Comparison of ENCODE assay signal across 23 cellular contexts in genomic region chr18:2746274-2746673, GRCh38.
A peak's percentile ranks its signal among the peaks of the same experiment; 100 is the strongest.
DNase-seq lines count a peak whose midpoint lies in the region; ATAC-seq, FAIRE-seq and TF ChIP-seq lines count a peak whose summit lies in the region.
"Had no signal": no experiment of that assay in that cellular context is flagged by ENCODE, and none has a peak within 500 bp of the region (broad histone marks: within the 10 kb centered on the region; RNA-seq: fewer than 3 reads in every experiment).

No MANE protein-coding gene starts in this region.

- H3K27ac ChIP-seq in K562 (ENCODE audit: extremely low read depth, low read depth, low read length) (no peak overlapping the region), transverse colon (no peak overlapping the region)
- H3K27ac ChIP-seq: KMS-11 had no signal

- H3K4me3 ChIP-seq in K562, result no peak overlapping the region
- no peak overlapping the region for H3K4me3 ChIP-seq in transverse colon

- H2AFZ ChIP-seq in K562 (ENCODE audit: low read depth, low read length), result no peak overlapping the region

- peak overlapping the region; percentile 26 for H3K27ac Mint-ChIP-seq in activated CD4-positive, alpha-beta T cell treated with anti-CD3 and anti-CD28 coated beads for 36 hours
- peak overlapping the region; percentile 4 for H3K27ac Mint-ChIP-seq in stimulated activated naive CD8-positive, alpha-beta T cell treated with anti-CD3 and anti-CD28 coated beads, Interleukin-15, Interleukin-2, amounts not matched to agents 100 ng/mL and 50 ng/mL, for 24 hours
- no peak overlapping the region for H3K27ac Mint-ChIP-seq in stimulated activated naive CD8-positive, alpha-beta T cell treated with anti-CD3 and anti-CD28 coated beads, Interleukin-15, amount 100 ng/mL, for 72 hours
- H3K27ac Mint-ChIP-seq in WTC11, result no peak overlapping the region

- intact Hi-C loops in activated CD4-positive, alpha-beta T cell treated with anti-CD3 and anti-CD28 coated beads for 36 hours (cut with DNase I, micrococcal nuclease), result no loop called here
- intact Hi-C loops in K562 (cut with micrococcal nuclease) (no loop called here), transverse colon (cut with DNase I; ENCODE audit: low total_unique reads) (no loop called here)

- H3K4me1 ChIP-seq in K562 (replicated peaks in 1 of 2; ENCODE audit: control insufficient read depth in 2 of 2, insufficient read depth in 2 of 2, low read length in 2 of 2) (no peaks in the 10 kb centered on the region), transverse colon (peaks cover 0 to 5% (median 0%) of the 10 kb centered on the region in 4 donors)
- H3K4me1 ChIP-seq: BE2C had no signal

- H3K79me2 ChIP-seq in K562 (ENCODE audit: control insufficient read depth, insufficient read depth, low read length), result no peaks in the 10 kb centered on the region

- no peak for TF ChIP-seq RAD21 in K562 (CRISPR knock-in tag; conservative IDR thresholded peaks at IDR 0.05 in 1 of 2, IDR thresholded peaks at IDR 0.05 in 1 of 2)

- no peaks in the 10 kb centered on the region for H3K9me3 ChIP-seq in K562 (replicated peaks; ENCODE audit: control insufficient read depth, insufficient read depth, low read depth, low read length)
- H3K9me3 ChIP-seq in transverse colon, result no peaks in the 10 kb centered on the region
- H3K9me3 ChIP-seq: BE2C had no signal

- no peaks in the 10 kb centered on the region for H3K27me3 ChIP-seq in K562 (ENCODE audit: control insufficient read depth in 2 of 2, insufficient read depth in 2 of 2, low read length in 2 of 2)
- H3K27me3 ChIP-seq in transverse colon, result no peaks in the 10 kb centered on the region
- H3K27me3 ChIP-seq: BE2C had no signal

- no peak for TF ChIP-seq POLR2A in K562 (conservative IDR thresholded peaks at IDR 0.05)
- no peak for TF ChIP-seq POLR2A in transverse colon (IDR thresholded peaks at IDR 0.05)

- H4K20me1 ChIP-seq in K562 (replicated peaks; ENCODE audit: control insufficient read depth, insufficient read depth, low read length), result no peaks in the 10 kb centered on the region

- no peak for FAIRE-seq in K562 (lab: Jason Lieb, UNC)
- FAIRE-seq: GM12892, GM18507, H1, HepG2 had no signal

- BruUV-seq in K562 (replicated peaks; lab: Mats Ljungman, UMichigan), result no TSS peak

- H3K9me1 ChIP-seq in K562 (ENCODE audit: control insufficient read depth, insufficient read depth, low read length), result no peaks in the 10 kb centered on the region

- no peak for DNase-seq in activated CD4-positive, alpha-beta T cell treated with anti-CD3 and anti-CD28 coated beads for 36 hours
- DNase-seq in activated CD4-positive, alpha-beta T cell treated with anti-CD3 and anti-CD28 coated beads, Interleukin-2, amount 50 U/mL, for 48 hours, result no peak
- DNase-seq in stimulated activated naive CD8-positive, alpha-beta T cell treated with anti-CD3 and anti-CD28 coated beads, Interleukin-15, amount 100 ng/mL, for 72 hours, result no peak
- DNase-seq in K562 (ENCODE audit: extremely low read depth in 1 of 4, low spot score in 3 of 4), result no peak
- DNase-seq in transverse colon, result no peak
- DNase-seq in WTC11 (ENCODE audit: low spot score), result no peak
- DNase-seq: 8988T, BE2C, DMS79, MV-4-11, NCI-H1417, NCI-H187, NCI-H2107, NCI-H510A, NCI-H774, Right ventricle myocardium superior had no signal

- no peak overlapping the region for H3K4me2 ChIP-seq in K562 (ENCODE audit: insufficient read depth, low read length)
- H3K4me2 ChIP-seq: KMS-11 had no signal

- TF ChIP-seq EP300 in K562 (IDR thresholded peaks at IDR 0.05; ENCODE audit: low read length) (no peak), transverse colon (IDR thresholded peaks at IDR 0.05; ENCODE audit: low read depth) (no peak)

- TF ChIP-seq CTCF in K562 (IDR thresholded peaks at IDR 0.05 in 2 of 3, conservative IDR thresholded peaks at IDR 0.05 in 1 of 3; ENCODE audit: insufficient read depth in 2 of 3, low read depth in 1 of 3, low read length in 3 of 3) (no peak), transverse colon (IDR thresholded peaks at IDR 0.05) (no peak), WTC11 (IDR thresholded peaks at IDR 0.05) (no peak)

- no peaks in the 10 kb centered on the region for H3K27me3 Mint-ChIP-seq in activated CD4-positive, alpha-beta T cell treated with anti-CD3 and anti-CD28 coated beads for 36 hours
- no peaks in the 10 kb centered on the region for H3K27me3 Mint-ChIP-seq in stimulated activated naive CD8-positive, alpha-beta T cell treated with anti-CD3 and anti-CD28 coated beads, Interleukin-15, Interleukin-2, amounts not matched to agents 100 ng/mL and 50 ng/mL, for 24 hours
- no peaks in the 10 kb centered on the region for H3K27me3 Mint-ChIP-seq in stimulated activated naive CD8-positive, alpha-beta T cell treated with anti-CD3 and anti-CD28 coated beads, Interleukin-15, amount 100 ng/mL, for 72 hours
- no peaks in the 10 kb centered on the region for H3K27me3 Mint-ChIP-seq in WTC11 (ENCODE audit: low read depth)

- POLR2A ChIA-PET in activated CD4-positive, alpha-beta T cell treated with anti-CD3 and anti-CD28 coated beads for 36 hours (lab: Charles Lee), result no interaction called here
- POLR2A ChIA-PET in K562 (lab: Yijun Ruan, JAX), result interaction anchor here (1.4 to 1.5 kb wide), 2 partner anchors 10 to 16 kb away, joined by 3 to 4 read pairs; no protein-coding TSS in a partner anchor
- POLR2A ChIA-PET in WTC11 (lab: Charles Lee), result no interaction called here

- H3K36me3 ChIP-seq in K562 (ENCODE audit: control insufficient read depth, insufficient read depth, low read length), result peaks cover 89% of the 10 kb centered on the region
- H3K36me3 ChIP-seq in transverse colon, result peaks cover 0 to 68% (median 24%) of the 10 kb centered on the region in 4 donors
- H3K36me3 ChIP-seq: BE2C had no signal

- H3K36me3 Mint-ChIP-seq in activated CD4-positive, alpha-beta T cell treated with anti-CD3 and anti-CD28 coated beads for 36 hours (ENCODE audit: low read depth), result peaks cover 61% of the 10 kb centered on the region
- H3K36me3 Mint-ChIP-seq in stimulated activated naive CD8-positive, alpha-beta T cell treated with anti-CD3 and anti-CD28 coated beads, Interleukin-15, Interleukin-2, amounts not matched to agents 100 ng/mL and 50 ng/mL, for 24 hours (ENCODE audit: low read depth), result peaks cover 86% of the 10 kb centered on the region
- H3K36me3 Mint-ChIP-seq in WTC11, result peaks cover 27% of the 10 kb centered on the region

- H3K9ac ChIP-seq in K562 (ENCODE audit: insufficient read depth in 1 of 2, low read depth in 2 of 2, low read length in 2 of 2), result no peak overlapping the region
- H3K9ac ChIP-seq: KMS-11 had no signal

- CTCF ChIA-PET in activated CD4-positive, alpha-beta T cell treated with anti-CD3 and anti-CD28 coated beads for 36 hours (lab: Charles Lee), result interaction anchor here (0.7 kb wide), 2 partner anchors 8 to 22 kb away, joined by 3 to 4 read pairs; no protein-coding TSS in a partner anchor
- CTCF ChIA-PET in K562 (lab: Yijun Ruan, JAX; ENCODE audit: low intra/inter-chr PET ratio) (no interaction called here), WTC11 (lab: Charles Lee) (no interaction called here)

- H3K9me3 Mint-ChIP-seq in activated CD4-positive, alpha-beta T cell treated with anti-CD3 and anti-CD28 coated beads for 36 hours (ENCODE audit: low read depth), result no peaks in the 10 kb centered on the region
- H3K9me3 Mint-ChIP-seq in stimulated activated naive CD8-positive, alpha-beta T cell treated with anti-CD3 and anti-CD28 coated beads, Interleukin-15, Interleukin-2, amounts not matched to agents 100 ng/mL and 50 ng/mL, for 24 hours, result no peaks in the 10 kb centered on the region
- H3K9me3 Mint-ChIP-seq in stimulated activated naive CD8-positive, alpha-beta T cell treated with anti-CD3 and anti-CD28 coated beads, Interleukin-15, amount 100 ng/mL, for 72 hours, result peaks cover 0 to 4% of the 10 kb centered on the region in 2 donors
- H3K9me3 Mint-ChIP-seq in WTC11, result no peaks in the 10 kb centered on the region

- in situ Hi-C loops in K562 (cut with MboI) (no loop called here), transverse colon (cut with MboI; ENCODE audit: low pct_ligation_motif_present in 1 of 4, low pct_unique_long_range_greater_than_20kb in 1 of 4, low sequenced_read_pairs in 3 of 4) (no loop called here)

- peaks cover 19% of the 10 kb centered on the region for H3K4me1 Mint-ChIP-seq in activated CD4-positive, alpha-beta T cell treated with anti-CD3 and anti-CD28 coated beads for 36 hours
- peaks cover 9% of the 10 kb centered on the region for H3K4me1 Mint-ChIP-seq in stimulated activated naive CD8-positive, alpha-beta T cell treated with anti-CD3 and anti-CD28 coated beads, Interleukin-15, Interleukin-2, amounts not matched to agents 100 ng/mL and 50 ng/mL, for 24 hours (ENCODE audit: low read depth)
- peaks cover 15% of the 10 kb centered on the region for H3K4me1 Mint-ChIP-seq in stimulated activated naive CD8-positive, alpha-beta T cell treated with anti-CD3 and anti-CD28 coated beads, Interleukin-15, amount 100 ng/mL, for 72 hours
- no peaks in the 10 kb centered on the region for H3K4me1 Mint-ChIP-seq in WTC11

- no peak overlapping the region for H3K4me3 Mint-ChIP-seq in activated CD4-positive, alpha-beta T cell treated with anti-CD3 and anti-CD28 coated beads for 36 hours
- no peak overlapping the region for H3K4me3 Mint-ChIP-seq in stimulated activated naive CD8-positive, alpha-beta T cell treated with anti-CD3 and anti-CD28 coated beads, Interleukin-15, Interleukin-2, amounts not matched to agents 100 ng/mL and 50 ng/mL, for 24 hours
- H3K4me3 Mint-ChIP-seq in stimulated activated naive CD8-positive, alpha-beta T cell treated with anti-CD3 and anti-CD28 coated beads, Interleukin-15, amount 100 ng/mL, for 72 hours, result no peak overlapping the region
- H3K4me3 Mint-ChIP-seq in WTC11, result no peak overlapping the region

- ATAC-seq in activated CD4-positive, alpha-beta T cell treated with anti-CD3 and anti-CD28 coated beads for 36 hours, result no peak
- no peak for ATAC-seq in stimulated activated naive CD8-positive, alpha-beta T cell treated with anti-CD3 and anti-CD28 coated beads, Interleukin-15, amount 100 ng/mL, for 72 hours
- ATAC-seq in K562, result no peak
- ATAC-seq in WTC11, result no peak
- ATAC-seq in HG02870 (IDR thresholded peaks at IDR 0.05; ENCODE audit: unreplicated experiment), result no peak
- ATAC-seq: HepG2 had no signal

TF ChIP-seq in WTC11, 78 proteins besides CTCF, POLR2A, EP300 and RAD21 (continues in another document):
- no peak for TF ChIP-seq CBFB (CRISPR knock-in tag; IDR thresholded peaks at IDR 0.05; ENCODE audit: low read depth)
- TF ChIP-seq CDX4 (CRISPR knock-in tag; IDR thresholded peaks at IDR 0.05; ENCODE audit: borderline replicate concordance), result no peak
- TF ChIP-seq NFYB (CRISPR knock-in tag; conservative IDR thresholded peaks at IDR 0.05; ENCODE audit: low read depth), result no peak

Comparison
In these comparisons a context has a peak if more than half of its experiments do, and no peak if none do; other contexts are left out.
1. H3K27ac Mint-ChIP-seq: peak in activated CD4-positive, alpha-beta T cell treated with anti-CD3 and anti-CD28 coated beads for 36 hours (single experiment) and stimulated activated naive CD8-positive, alpha-beta T cell treated with anti-CD3 and anti-CD28 coated beads, Interleukin-15, Interleukin-2, amounts not matched to agents 100 ng/mL and 50 ng/mL, for 24 hours (single experiment); none in stimulated activated naive CD8-positive, alpha-beta T cell treated with anti-CD3 and anti-CD28 coated beads, Interleukin-15, amount 100 ng/mL, for 72 hours (0 of 2) and WTC11 (single experiment).